ENCODE assay signal across 32 cellular contexts in the genomic region with DNA sequence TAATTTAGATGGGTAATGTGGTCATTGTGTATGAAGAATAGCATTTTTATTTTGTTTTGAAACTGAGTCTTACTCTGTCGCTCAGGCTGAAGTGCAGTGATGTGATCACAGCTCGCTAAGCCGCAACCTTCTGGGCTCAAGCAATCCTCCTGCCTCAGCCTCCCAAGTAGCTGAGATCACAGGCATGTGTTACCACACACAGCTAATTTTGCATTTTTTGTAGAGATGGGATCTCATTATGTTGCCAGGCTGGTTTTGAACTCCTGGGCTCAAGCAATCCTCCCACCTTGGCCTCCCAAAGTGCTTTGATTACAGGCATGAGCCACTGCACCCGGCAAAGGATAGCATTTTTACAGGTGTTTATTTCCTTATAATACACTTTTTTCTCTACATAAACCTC. TPM values are rescaled to one million over a fixed set of nuclear protein-coding genes. Genes with fewer than 3 reads are reported as not detected.
"Had no signal": no experiment of that assay in that cellular context is flagged by ENCODE, and none has a peak within 500 bp of the region (broad histone marks: within the 10 kb centered on the region; RNA-seq: fewer than 3 reads in every experiment).

No MANE protein-coding gene starts in this region.

- H3K36me3 ChIP-seq: adrenal gland, ascending aorta, brain microvascular endothelial cell, esophagus muscularis mucosa, gastrocnemius medialis, heart left ventricle had no signal

- H3K4me1 ChIP-seq: adrenal gland, ascending aorta, esophagus muscularis mucosa, foreskin keratinocyte, gastrocnemius medialis, heart left ventricle had no signal

- H3K4me3 Mint-ChIP-seq: activated CD4-positive, alpha-beta memory T cell treated with anti-CD3 and anti-CD28 coated beads, Interleukin-2, amount 10 ng/mL, durations not matched to agents 7 days and 5 days; activated CD4-positive, alpha-beta T cell treated with anti-CD3 and anti-CD28 coated beads for 36 hours; activated CD4-positive, alpha-beta T cell treated with anti-CD3 and anti-CD28 coated beads, Interleukin-2, amount 10 ng/mL, durations not matched to agents 24 days and 14 days; activated naive CD8-positive, alpha-beta T cell; activated T-cell treated with anti-CD3 and anti-CD28 coated beads, Interleukin-2, amount 50 U/mL, for 24 hours; activated T-helper 17 cell treated with anti-CD3 and anti-CD28 coated beads, Interleukin-2, amount 50 U/mL, for 72 hours; effector memory CD8-positive, alpha-beta T cell had no signal

- H3K4me3 ChIP-seq: adrenal gland, ascending aorta, esophagus muscularis mucosa, gastrocnemius medialis, heart left ventricle had no signal

- ATAC-seq: activated CD4-positive, alpha-beta T cell treated with anti-CD3 and anti-CD28 coated beads for 36 hours; activated T-helper 17 cell treated with anti-CD3 and anti-CD28 coated beads, Interleukin-2, amount 50 U/mL, for 72 hours; effector memory CD8-positive, alpha-beta T cell; foreskin keratinocyte; gastrocnemius medialis; heart left ventricle had no signal

- H3K27me3 ChIP-seq: ascending aorta, brain microvascular endothelial cell, esophagus muscularis mucosa, foreskin keratinocyte, gastrocnemius medialis had no signal

- H3K27ac Mint-ChIP-seq: activated CD4-positive, alpha-beta memory T cell treated with anti-CD3 and anti-CD28 coated beads, Interleukin-2, amount 10 ng/mL, durations not matched to agents 7 days and 5 days; activated CD4-positive, alpha-beta T cell treated with anti-CD3 and anti-CD28 coated beads for 36 hours; activated CD4-positive, alpha-beta T cell treated with anti-CD3 and anti-CD28 coated beads, Interleukin-2, amount 10 ng/mL, durations not matched to agents 24 days and 14 days; activated naive CD8-positive, alpha-beta T cell; activated T-cell treated with anti-CD3 and anti-CD28 coated beads, Interleukin-2, amount 50 U/mL, for 24 hours; activated T-helper 17 cell treated with anti-CD3 and anti-CD28 coated beads, Interleukin-2, amount 50 U/mL, for 72 hours; effector memory CD8-positive, alpha-beta T cell had no signal

- H3K36me3 Mint-ChIP-seq: activated naive CD8-positive, alpha-beta T cell had no signal

- H3K9me3 ChIP-seq: adrenal gland, ascending aorta, esophagus muscularis mucosa, gastrocnemius medialis, heart left ventricle had no signal

- DNase-seq: activated CD4-positive, alpha-beta memory T cell treated with anti-CD3 and anti-CD28 coated beads, Interleukin-2, amount 10 ng/mL, durations not matched to agents 7 days and 5 days; activated CD4-positive, alpha-beta T cell treated with anti-CD3 and anti-CD28 coated beads for 36 hours; activated CD4-positive, alpha-beta T cell treated with anti-CD3 and anti-CD28 coated beads, Interleukin-2, amount 10 ng/mL, durations not matched to agents 24 days and 14 days; activated CD4-positive, CD25-positive, alpha-beta regulatory T cell; activated CD4-positive, CD25-positive, alpha-beta regulatory T cell treated with anti-CD3 and anti-CD28 coated beads, Interleukin-2, amount 50 U/mL, for 72 hours; activated CD8-positive, alpha-beta memory T cell treated with anti-CD3 and anti-CD28 coated beads, Interleukin-2, amount 50 U/mL, for 48 hours; activated effector memory CD4-positive, alpha-beta T cell treated with Interleukin-2 at 50 U/mL for 16 hours; activated gamma-delta T cell treated with Interleukin-2 at 50 U/mL for 16 hours; activated naive CD4-positive, alpha-beta T cell treated with anti-CD3 and anti-CD28 coated beads, Interleukin-2, amount 50 U/mL, for 16 hours; activated naive CD4-positive, alpha-beta T cell treated with Interleukin-2 at 50 U/mL for 16 hours; activated T-cell treated with anti-CD3 and anti-CD28 coated beads for 4 hours; activated T-cell treated with anti-CD3 and anti-CD28 coated beads, Interleukin-2, amount 50 U/mL, for 24 hours; adrenal gland; brain microvascular endothelial cell; caudate nucleus; cortex of kidney; dermis blood vessel endothelial cell; effector CD4-positive, alpha-beta T cell; effector memory CD8-positive, alpha-beta T cell; erythroblast; foreskin keratinocyte; gastrocnemius medialis; glutamatergic neuron; heart left ventricle; T-helper 2 cell had no signal

- H3K4me1 Mint-ChIP-seq: activated CD4-positive, alpha-beta memory T cell treated with anti-CD3 and anti-CD28 coated beads, Interleukin-2, amount 10 ng/mL, durations not matched to agents 7 days and 5 days; activated CD4-positive, alpha-beta T cell treated with anti-CD3 and anti-CD28 coated beads for 36 hours; activated CD4-positive, alpha-beta T cell treated with anti-CD3 and anti-CD28 coated beads, Interleukin-2, amount 10 ng/mL, durations not matched to agents 24 days and 14 days; activated T-helper 17 cell treated with anti-CD3 and anti-CD28 coated beads, Interleukin-2, amount 50 U/mL, for 72 hours had no signal

- H3K9me3 Mint-ChIP-seq: activated CD4-positive, alpha-beta memory T cell treated with anti-CD3 and anti-CD28 coated beads, Interleukin-2, amount 10 ng/mL, durations not matched to agents 7 days and 5 days; activated CD4-positive, alpha-beta T cell treated with anti-CD3 and anti-CD28 coated beads, Interleukin-2, amount 10 ng/mL, durations not matched to agents 24 days and 14 days; activated T-cell treated with anti-CD3 and anti-CD28 coated beads, Interleukin-2, amount 50 U/mL, for 24 hours; activated T-helper 17 cell treated with anti-CD3 and anti-CD28 coated beads, Interleukin-2, amount 50 U/mL, for 72 hours had no signal

- H3K27ac ChIP-seq: adrenal gland, ascending aorta, brain microvascular endothelial cell, esophagus muscularis mucosa, foreskin keratinocyte, gastrocnemius medialis, heart left ventricle had no signal

RNA-seq across cellular contexts. Expression of a gene that starts 36.6 kb away (rescaled TPM):
- total RNA-seq: activated CD4-positive, alpha-beta memory T cell treated with anti-CD3 and anti-CD28 coated beads, Interleukin-2, amount 10 ng/mL, durations not matched to agents 7 days and 5 days; activated CD4-positive, alpha-beta T cell treated with anti-CD3 and anti-CD28 coated beads for 36 hours; activated T-helper 17 cell treated with anti-CD3 and anti-CD28 coated beads, Interleukin-2, amount 50 U/mL, for 72 hours; ascending aorta; bronchial epithelial cell; chondrocyte; foreskin keratinocyte; gastrocnemius medialis; T-helper 1 cell treated with Interleukin-12 subunit alpha and Interleukin-12 subunit beta and Interleukin-4 antibody, amounts not matched to agents 30 ng/mL and 1 ng/mL, for 36 hours had no signal
- polyA plus RNA-seq: foreskin keratinocyte had no signal
